Comparison of ENCODE assay signal across 10 cellular contexts in the genomic region with DNA sequence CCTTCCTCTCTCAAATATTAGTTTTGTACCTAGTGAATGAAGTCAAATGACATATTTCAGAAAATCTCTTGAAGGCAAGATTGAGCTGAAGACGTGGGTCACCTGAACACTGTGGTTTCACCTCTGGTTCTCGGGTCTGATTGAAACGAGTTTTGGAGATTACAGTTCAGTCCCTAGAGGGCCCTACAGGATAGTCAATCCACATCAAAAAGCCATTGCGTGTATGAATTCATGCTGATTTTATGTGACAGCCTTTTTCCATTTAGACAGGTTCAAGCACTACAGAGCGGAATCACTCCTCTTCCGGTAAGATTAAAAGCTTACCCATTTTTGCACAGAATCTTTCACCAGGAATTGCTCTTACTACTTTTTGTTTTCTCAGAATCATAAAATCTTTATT.
DNase-seq lines count a peak whose midpoint lies in the region; ATAC-seq and TF ChIP-seq lines count a peak whose summit lies in the region.
"Had no signal": no experiment of that assay in that cellular context is flagged by ENCODE, and none has a peak within 500 bp of the region (broad histone marks: within the 10 kb centered on the region; RNA-seq: fewer than 3 reads in every experiment).

No MANE protein-coding gene starts in this region.

- peak; percentile 50 for TF ChIP-seq CTCF in chondrocyte (IDR thresholded peaks at IDR 0.05)

- POLR2A ChIA-PET in activated CD4-positive, alpha-beta memory T cell treated with anti-CD3 and anti-CD28 coated beads for 36 hours (lab: Charles Lee) = no interaction called here
- POLR2A ChIA-PET in activated CD4-positive, alpha-beta memory T cell treated with anti-CD3 and anti-CD28 coated beads, Interleukin-2, amount 10 ng/mL, durations not matched to agents 7 days and 5 days (lab: Charles Lee) = no interaction called here

- DNase-seq in activated CD4-positive, alpha-beta memory T cell treated with anti-CD3 and anti-CD28 coated beads for 36 hours = peak; percentile 12
- no peak for DNase-seq in activated CD4-positive, alpha-beta memory T cell treated with anti-CD3 and anti-CD28 coated beads, Interleukin-2, amount 10 ng/mL, durations not matched to agents 7 days and 5 days
- DNase-seq in NCI-H146 treated with DMSO at 0.1 percent for 48 hours (lab: John Stamatoyannopoulos, UW; ENCODE audit: unreplicated experiment) (peak; percentile 77), chondrocyte (ENCODE audit: low spot score) (no peak), retina (peak; percentile 14), NCI-H2107 (lab: John Stamatoyannopoulos, UW) (no peak), glomerular visceral epithelial cell (ENCODE audit: extremely low spot score) (no peak)
- DNase-seq: amniotic stem cell, right cardiac atrium had no signal

- no peak for ATAC-seq in HG03280 (IDR thresholded peaks at IDR 0.05; ENCODE audit: unreplicated experiment)

- H3K27me3 Mint-ChIP-seq in activated CD4-positive, alpha-beta memory T cell treated with anti-CD3 and anti-CD28 coated beads for 36 hours = peaks cover 18% of the 10 kb centered on the region
- peaks cover 33% of the 10 kb centered on the region for H3K27me3 Mint-ChIP-seq in activated CD4-positive, alpha-beta memory T cell treated with anti-CD3 and anti-CD28 coated beads, Interleukin-2, amount 10 ng/mL, durations not matched to agents 7 days and 5 days
- peaks cover 47% of the 10 kb centered on the region for H3K27me3 Mint-ChIP-seq in chondrocyte (ENCODE audit: low read depth)

- intact Hi-C loops in activated CD4-positive, alpha-beta memory T cell treated with anti-CD3 and anti-CD28 coated beads for 36 hours (cut with micrococcal nuclease) = loop anchor here (1.0 kb wide), 2 partner anchors 86 to 139 kb away; no protein-coding TSS in a partner anchor

- H3K9me3 Mint-ChIP-seq in activated CD4-positive, alpha-beta memory T cell treated with anti-CD3 and anti-CD28 coated beads for 36 hours = no peaks in the 10 kb centered on the region
- no peaks in the 10 kb centered on the region for H3K9me3 Mint-ChIP-seq in activated CD4-positive, alpha-beta memory T cell treated with anti-CD3 and anti-CD28 coated beads, Interleukin-2, amount 10 ng/mL, durations not matched to agents 7 days and 5 days
- peaks cover 6% of the 10 kb centered on the region for H3K9me3 Mint-ChIP-seq in chondrocyte (ENCODE audit: low read depth)

- CTCF ChIA-PET in activated CD4-positive, alpha-beta memory T cell treated with anti-CD3 and anti-CD28 coated beads for 36 hours (lab: Charles Lee) = interaction anchor here (0.7 to 3.5 kb wide), 17 partner anchors 9 to 462 kb away, joined by 3 to 24 read pairs (median 3); no protein-coding TSS in a partner anchor
- CTCF ChIA-PET in activated CD4-positive, alpha-beta memory T cell treated with anti-CD3 and anti-CD28 coated beads, Interleukin-2, amount 10 ng/mL, durations not matched to agents 7 days and 5 days (lab: Charles Lee) = interaction anchor here (0.8 to 1.3 kb wide), 4 partner anchors 86 to 143 kb away, joined by 3 to 5 read pairs (median 3); no protein-coding TSS in a partner anchor

- H3K36me3 Mint-ChIP-seq in activated CD4-positive, alpha-beta memory T cell treated with anti-CD3 and anti-CD28 coated beads for 36 hours = no peaks in the 10 kb centered on the region
- no peaks in the 10 kb centered on the region for H3K36me3 Mint-ChIP-seq in activated CD4-positive, alpha-beta memory T cell treated with anti-CD3 and anti-CD28 coated beads, Interleukin-2, amount 10 ng/mL, durations not matched to agents 7 days and 5 days (ENCODE audit: low read depth)
- H3K36me3 Mint-ChIP-seq in chondrocyte (ENCODE audit: low read depth) = peaks cover 3% of the 10 kb centered on the region

- no peak overlapping the region for H3K4me3 Mint-ChIP-seq in activated CD4-positive, alpha-beta memory T cell treated with anti-CD3 and anti-CD28 coated beads for 36 hours
- H3K4me3 Mint-ChIP-seq in activated CD4-positive, alpha-beta memory T cell treated with anti-CD3 and anti-CD28 coated beads, Interleukin-2, amount 10 ng/mL, durations not matched to agents 7 days and 5 days = no peak overlapping the region
- no peak overlapping the region for H3K4me3 Mint-ChIP-seq in chondrocyte (ENCODE audit: unreplicated experiment)

- no peak overlapping the region for H3K27ac Mint-ChIP-seq in activated CD4-positive, alpha-beta memory T cell treated with anti-CD3 and anti-CD28 coated beads for 36 hours
- H3K27ac Mint-ChIP-seq in activated CD4-positive, alpha-beta memory T cell treated with anti-CD3 and anti-CD28 coated beads, Interleukin-2, amount 10 ng/mL, durations not matched to agents 7 days and 5 days = no peak overlapping the region
- H3K27ac Mint-ChIP-seq in chondrocyte (ENCODE audit: unreplicated experiment) = no peak overlapping the region

- peaks cover 5% of the 10 kb centered on the region for H3K4me1 Mint-ChIP-seq in activated CD4-positive, alpha-beta memory T cell treated with anti-CD3 and anti-CD28 coated beads for 36 hours (ENCODE audit: low read depth)
- H3K4me1 Mint-ChIP-seq in activated CD4-positive, alpha-beta memory T cell treated with anti-CD3 and anti-CD28 coated beads, Interleukin-2, amount 10 ng/mL, durations not matched to agents 7 days and 5 days = no peaks in the 10 kb centered on the region
- no peaks in the 10 kb centered on the region for H3K4me1 Mint-ChIP-seq in chondrocyte (ENCODE audit: low read depth)

Comparison
In these comparisons a context has a peak if more than half of its experiments do, and no peak if none do; other contexts are left out.
1. DNase-seq: peak in activated CD4-positive, alpha-beta memory T cell treated with anti-CD3 and anti-CD28 coated beads for 36 hours (single experiment), NCI-H146 treated with DMSO at 0.1 percent for 48 hours (single experiment) and retina (single experiment); none in activated CD4-positive, alpha-beta memory T cell treated with anti-CD3 and anti-CD28 coated beads, Interleukin-2, amount 10 ng/mL, durations not matched to agents 7 days and 5 days (single experiment), chondrocyte (single experiment), NCI-H2107 (single experiment) and glomerular visceral epithelial cell (single experiment).